18 cellular contexts compared by ENCODE assay signal in the genomic region with DNA sequence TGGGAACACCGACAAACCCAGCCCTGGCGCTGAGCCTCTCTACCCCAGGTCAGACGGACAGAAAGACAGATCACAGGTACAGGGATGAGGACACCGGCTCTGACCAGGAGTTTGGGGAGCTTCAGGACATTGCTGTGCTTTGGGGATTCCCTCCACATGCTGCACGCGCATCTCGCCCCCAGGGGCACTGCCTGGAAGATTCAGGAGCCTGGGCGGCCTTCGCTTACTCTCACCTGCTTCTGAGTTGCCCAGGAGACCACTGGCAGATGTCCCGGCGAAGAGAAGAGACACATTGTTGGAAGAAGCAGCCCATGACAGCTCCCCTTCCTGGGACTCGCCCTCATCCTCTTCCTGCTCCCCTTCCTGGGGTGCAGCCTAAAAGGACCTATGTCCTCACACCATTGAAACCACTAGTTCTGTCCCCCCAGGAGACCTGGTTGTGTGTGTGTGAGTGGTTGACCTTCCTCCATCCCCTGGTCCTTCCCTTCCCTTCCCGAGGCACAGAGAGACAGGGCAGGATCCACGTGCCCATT. TPM values are rescaled to one million over a fixed set of nuclear protein-coding genes. Genes with fewer than 3 reads are reported as not detected.
DNase-seq lines count a peak whose midpoint lies in the region; ATAC-seq, FAIRE-seq and TF ChIP-seq lines count a peak whose summit lies in the region.
"Had no signal": no experiment of that assay in that cellular context is flagged by ENCODE, and none has a peak within 500 bp of the region (broad histone marks: within the 10 kb centered on the region; RNA-seq: fewer than 3 reads in every experiment).

No MANE protein-coding gene starts in this region.

- no peaks in the 10 kb centered on the region for H3K9me2 ChIP-seq in PC-3 (replicated peaks; ENCODE audit: low read length)

- DNase-seq in PC-3 (no peak), endothelial cell of umbilical vein (ENCODE audit: low read depth, low spot score) (no peak), progenitor cell of endocrine pancreas (ENCODE audit: low spot score, unreplicated experiment) (no peak), left colon (no peak), urothelium cell line (ENCODE audit: low spot score) (no peak), NCI-H146 (lab: John Stamatoyannopoulos, UW) (no peak)
- DNase-seq: CD8-positive, alpha-beta memory T cell; DMS79; KG1; NCI-H187; NCI-H2107; NCI-H226; NCI-H526; Peyer's patch; Right ventricle myocardium superior had no signal

- ATAC-seq in PC-3 (no peak), left colon (no peak)
- ATAC-seq: A549 had no signal

- no peaks in the 10 kb centered on the region for H3K9me3 ChIP-seq in BLaER1 treated with 17β-estradiol and CSF1 and Interleukin-3, amounts not matched to agents 10 nM and 100 nM (replicated peaks in 1 of 11)
- H3K9me3 ChIP-seq in PC-3 (ENCODE audit: low read length) (no peaks in the 10 kb centered on the region), endothelial cell of umbilical vein (replicated peaks; ENCODE audit: control insufficient read depth, insufficient read depth, low read length) (no peaks in the 10 kb centered on the region)
- H3K9me3 ChIP-seq: A549, Peyer's patch had no signal

- no peaks in the 10 kb centered on the region for H3K9me3 Mint-ChIP-seq in progenitor cell of endocrine pancreas (ENCODE audit: low read depth)
- H3K9me3 Mint-ChIP-seq: CD8-positive, alpha-beta memory T cell had no signal

- H3K4me1 Mint-ChIP-seq in progenitor cell of endocrine pancreas (ENCODE audit: low read depth) = peaks cover 4% of the 10 kb centered on the region
- H3K4me1 Mint-ChIP-seq: CD8-positive, alpha-beta memory T cell had no signal

- H4K20me1 ChIP-seq in BLaER1 treated with 17β-estradiol and CSF1 and Interleukin-3, amounts not matched to agents 10 nM and 100 nM = peaks cover 42 to 77% (median 62%) of the 10 kb centered on the region in 11 experiments; a peak in 21 of 22 replicates
- H4K20me1 ChIP-seq in PC-3 (ENCODE audit: low read length) (peaks cover 33% of the 10 kb centered on the region), endothelial cell of umbilical vein (replicated peaks; ENCODE audit: control insufficient read depth, extremely low read depth, insufficient read depth, low read length) (no peaks in the 10 kb centered on the region)

- no peaks in the 10 kb centered on the region for H3F3A ChIP-seq in PC-3 (ENCODE audit: low read length, unreplicated experiment)

- H3K27ac Mint-ChIP-seq in progenitor cell of endocrine pancreas = peak overlapping the region; percentile 37

- H3K4me2 ChIP-seq in BLaER1 treated with 17β-estradiol and CSF1 and Interleukin-3, amounts not matched to agents 10 nM and 100 nM = peak overlapping the region in 8 of 11 experiments; percentile 19 to 47 (median 32); a peak in 10 of 22 replicates
- H3K4me2 ChIP-seq in PC-3 (ENCODE audit: low read length) (no peak overlapping the region), endothelial cell of umbilical vein (ENCODE audit: insufficient read depth, low read length) (no peak overlapping the region)
- H3K4me2 ChIP-seq: A549 had no signal

- H3K79me2 ChIP-seq in PC-3 (ENCODE audit: low read length) (peaks cover 10% of the 10 kb centered on the region; the same call in 1 of the 2 replicates), endothelial cell of umbilical vein (ENCODE audit: control insufficient read depth, insufficient read depth, low read length) (no peaks in the 10 kb centered on the region)

- no peak for TF ChIP-seq POLR2A in endothelial cell of umbilical vein (IDR thresholded peaks at IDR 0.05; ENCODE audit: low read depth, low read length)

- H3K27ac ChIP-seq in BLaER1 treated with 17β-estradiol and CSF1 and Interleukin-3, amounts not matched to agents 10 nM and 100 nM = peak overlapping the region in 6 of 11 experiments; percentile 34 to 55 (median 44); a peak in 9 of 22 replicates
- H3K27ac ChIP-seq in PC-3 (ENCODE audit: low read length) = no peak overlapping the region
- H3K27ac ChIP-seq in endothelial cell of umbilical vein (ENCODE audit: insufficient read depth, low read depth, low read length) = no peak overlapping the region
- H3K27ac ChIP-seq: A549, Peyer's patch had no signal

- dilution Hi-C loops in endothelial cell of umbilical vein (cut with MboI; ENCODE audit: extremely low pct_ligation_motif_present, low sequenced_read_pairs) = no loop called here

- TSS peak; percentile 28 for BruUV-seq in PC-3 (replicated peaks; lab: Mats Ljungman, UMichigan)
- BruUV-seq in endothelial cell of umbilical vein (replicated peaks; lab: Mats Ljungman, UMichigan) = TSS peak; percentile 21

- no peak overlapping the region for H3K4me3 ChIP-seq in BLaER1 treated with 17β-estradiol and CSF1 and Interleukin-3, amounts not matched to agents 10 nM and 100 nM
- no peak overlapping the region for H3K4me3 ChIP-seq in PC-3 (ENCODE audit: low read length)
- H3K4me3 ChIP-seq in endothelial cell of umbilical vein (replicated peaks in 1 of 3; ENCODE audit: insufficient read depth in 1 of 3, low read depth in 1 of 3, low read length in 3 of 3) = no peak overlapping the region
- H3K4me3 ChIP-seq: A549, Peyer's patch had no signal

- H2AFZ ChIP-seq in PC-3 (ENCODE audit: low read length) = no peak overlapping the region
- H2AFZ ChIP-seq in endothelial cell of umbilical vein (ENCODE audit: low read depth, low read length) = no peak overlapping the region

- TF ChIP-seq CTCF in PC-3 (conservative IDR thresholded peaks at IDR 0.05; ENCODE audit: low read depth, low read length) (no peak), endothelial cell of umbilical vein (IDR thresholded peaks at IDR 0.05; ENCODE audit: extremely low read depth in 1 of 2, insufficient read depth in 1 of 2, low read depth in 1 of 2, low read length in 2 of 2) (no peak), progenitor cell of endocrine pancreas (IDR thresholded peaks at IDR 0.05; ENCODE audit: unreplicated experiment) (no peak)

- peaks cover 56 to 70% (median 66%) of the 10 kb centered on the region in 11 experiments for H3K36me3 ChIP-seq in BLaER1 treated with 17β-estradiol and CSF1 and Interleukin-3, amounts not matched to agents 10 nM and 100 nM
- H3K36me3 ChIP-seq in PC-3 (ENCODE audit: low read depth, low read length) (peaks cover 50% of the 10 kb centered on the region), endothelial cell of umbilical vein (ENCODE audit: control insufficient read depth in 2 of 2, extremely low read depth in 1 of 2, insufficient read depth in 2 of 2, low read length in 2 of 2) (peaks cover 0 to 21% of the 10 kb centered on the region in 2 experiments)

- H3K27me3 Mint-ChIP-seq in progenitor cell of endocrine pancreas = no peaks in the 10 kb centered on the region

- no peak overlapping the region for H3K4me3 Mint-ChIP-seq in progenitor cell of endocrine pancreas (ENCODE audit: low read depth)
- H3K4me3 Mint-ChIP-seq: CD8-positive, alpha-beta memory T cell had no signal

- H3K4me1 ChIP-seq in BLaER1 treated with 17β-estradiol and CSF1 and Interleukin-3, amounts not matched to agents 10 nM and 100 nM = peaks cover 39 to 91% (median 63%) of the 10 kb centered on the region in 10 experiments
- H3K4me1 ChIP-seq in PC-3 (ENCODE audit: insufficient read depth, low read length) (peaks cover 7% of the 10 kb centered on the region; the same call in 1 of the 2 replicates), endothelial cell of umbilical vein (ENCODE audit: control insufficient read depth, extremely low read depth, insufficient read depth, low read length) (no peaks in the 10 kb centered on the region)
- H3K4me1 ChIP-seq: A549, Peyer's patch had no signal

- H3K36me3 Mint-ChIP-seq in progenitor cell of endocrine pancreas (ENCODE audit: insufficient read depth) = peaks cover 30% of the 10 kb centered on the region
- H3K36me3 Mint-ChIP-seq: CD8-positive, alpha-beta memory T cell had no signal

- CTCF ChIA-PET in PC-3 (lab: Charles Lee) (no interaction called here), endothelial cell of umbilical vein (lab: Charles Lee) (interaction anchor here (1.4 to 3.1 kb wide), 3 partner anchors 11 to 294 kb away, joined by 3 to 14 read pairs (median 10); no protein-coding TSS in a partner anchor)

- peak overlapping the region in 7 of 11 experiments; percentile 3 to 58 (median 29); a peak in 9 of 22 replicates for H3K9ac ChIP-seq in BLaER1 treated with 17β-estradiol and CSF1 and Interleukin-3, amounts not matched to agents 10 nM and 100 nM
- H3K9ac ChIP-seq in PC-3 (ENCODE audit: low read length) (no peak overlapping the region), endothelial cell of umbilical vein (replicated peaks; ENCODE audit: extremely low read depth, insufficient read depth, low read length) (no peak overlapping the region)

- FAIRE-seq in endothelial cell of umbilical vein (lab: Jason Lieb, UNC) (no peak), urothelium cell line (lab: Jason Lieb, UNC) (no peak)
- FAIRE-seq: A549, H1 had no signal

- intact Hi-C loops in PC-3 (cut with micrococcal nuclease) (no loop called here), endothelial cell of umbilical vein (cut with micrococcal nuclease) (no loop called here), left colon (cut with DNase I, micrococcal nuclease) (no loop called here)

- H3K9me1 ChIP-seq in endothelial cell of umbilical vein (replicated peaks; ENCODE audit: control insufficient read depth, extremely low read depth, insufficient read depth, low read length) = no peaks in the 10 kb centered on the region

- H3K27me3 ChIP-seq in BLaER1 treated with 17β-estradiol and CSF1 and Interleukin-3, amounts not matched to agents 10 nM and 100 nM = no peaks in the 10 kb centered on the region
- H3K27me3 ChIP-seq in PC-3 (ENCODE audit: low read length) (no peaks in the 10 kb centered on the region), endothelial cell of umbilical vein (ENCODE audit: control insufficient read depth in 2 of 2, insufficient read depth in 2 of 2, low read length in 2 of 2) (no peaks in the 10 kb centered on the region)
- H3K27me3 ChIP-seq: Peyer's patch had no signal

- POLR2A ChIA-PET in PC-3 (lab: Charles Lee; ENCODE audit: unreplicated experiment) = no interaction called here
- POLR2A ChIA-PET in endothelial cell of umbilical vein (lab: Charles Lee) = no interaction called here

TF ChIP-seq in endothelial cell of umbilical vein, 7 proteins besides CTCF, POLR2A, EP300 and RAD21 (continues in another document):
- TF ChIP-seq MYC (IDR thresholded peaks at IDR 0.05; ENCODE audit: low read depth, low read length) = no peak
- no peak for TF ChIP-seq GATA2 (IDR thresholded peaks at IDR 0.05; ENCODE audit: insufficient read depth, insufficient read length, low read depth, low read length)
- no peak for TF ChIP-seq FOS (IDR thresholded peaks at IDR 0.05; ENCODE audit: borderline replicate concordance, insufficient read depth, low read length)

RNA-seq across cellular contexts. Expression of a gene that starts 15.3 kb away (rescaled TPM):
- total RNA-seq in PC-3 (2014; rRNA removed) (146 and 190 TPM in 2 replicates), endothelial cell of umbilical vein (16.6 and 18.1 TPM in 2 replicates), progenitor cell of endocrine pancreas (243 and 267 TPM in 2 replicates), left colon (100 to 1,000 TPM; 107 to 110 TPM)
- 19.9 and 26.2 TPM in 2 replicates for polyA plus RNA-seq in endothelial cell of umbilical vein
- 25.8 and 26.3 TPM in 2 replicates for polyA plus RNA-seq in endothelial cell of umbilical vein (2011; cell fraction: cytosol; rRNA removed)
- 85.5 and 96.9 TPM in 2 replicates for polyA plus RNA-seq in endothelial cell of umbilical vein (2011; cell fraction: nucleus; rRNA removed)
- 15.5 and 19.0 TPM in 2 replicates for polyA plus RNA-seq in endothelial cell of umbilical vein (2012)
- 44.6 and 71.9 TPM in 2 replicates for polyA minus RNA-seq in endothelial cell of umbilical vein
- 44.8 TPM for polyA minus RNA-seq in endothelial cell of umbilical vein (2011; cell fraction: cytosol; rRNA and poly(A)+ RNA removed)
- polyA minus RNA-seq in endothelial cell of umbilical vein (2011; cell fraction: nucleus; rRNA and poly(A)+ RNA removed) = 16.2 and 21.6 TPM in 2 replicates
- polyA plus RNA-seq: CD8-positive, alpha-beta memory T cell had no signal

Comparison
In these comparisons a context has a peak if more than half of its experiments do, and no peak if none do; other contexts are left out.
1. H3K27ac ChIP-seq: peak in BLaER1 treated with 17β-estradiol and CSF1 and Interleukin-3, amounts not matched to agents 10 nM and 100 nM (6 of 11); none in PC-3 (single experiment) and endothelial cell of umbilical vein (single experiment).
2. H3K4me2 ChIP-seq: peak in BLaER1 treated with 17β-estradiol and CSF1 and Interleukin-3, amounts not matched to agents 10 nM and 100 nM (8 of 11); none in PC-3 (single experiment) and endothelial cell of umbilical vein (single experiment).
3. H3K9ac ChIP-seq: peak in BLaER1 treated with 17β-estradiol and CSF1 and Interleukin-3, amounts not matched to agents 10 nM and 100 nM (7 of 11); none in PC-3 (single experiment) and endothelial cell of umbilical vein (single experiment).